ENCODE assay signal across 7 cellular contexts in the genomic region with DNA sequence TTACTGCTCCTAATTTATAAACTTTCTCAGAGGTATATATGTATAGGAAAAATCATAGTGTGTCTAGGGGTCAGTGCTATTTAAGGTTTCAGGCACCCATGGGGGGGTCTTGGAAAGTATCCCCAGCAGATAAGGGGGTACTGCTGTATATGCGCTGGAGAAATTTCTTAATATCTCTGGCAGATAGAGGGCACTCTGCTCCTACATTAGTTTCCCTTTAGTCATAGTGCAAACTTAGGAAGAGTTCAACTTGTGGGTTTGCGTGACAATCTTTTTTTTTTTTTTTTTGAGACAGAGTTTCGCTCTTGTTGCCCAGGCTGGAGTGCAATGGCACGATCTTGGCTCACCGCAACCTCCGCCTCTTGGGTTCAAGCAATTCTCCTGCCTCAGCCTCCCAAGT.
DNase-seq lines count a peak whose midpoint lies in the region; ATAC-seq and TF ChIP-seq lines count a peak whose summit lies in the region.
"Not testable (repeated sequence)": the region's sequence is repeated elsewhere in the genome, so short reads cannot be mapped to it uniquely, and the experiment has no call there.

No MANE protein-coding gene starts in this region.

- not testable (repeated sequence) for H3K4me3 ChIP-seq in fibroblast of mammary gland (ENCODE audit: control insufficient read depth, low read depth, low read length)

- DNase-seq in DMS53 (lab: John Stamatoyannopoulos, UW) (peak; percentile 70), HT1080 (ENCODE audit: low read depth) (peak; percentile 56), NCI-H226 (peak; percentile 11), SKM-1 treated with dmso at 0.1 percent for 144 hours (lab: John Stamatoyannopoulos, UW; ENCODE audit: unreplicated experiment) (peak; percentile 24), fibroblast of mammary gland (ENCODE audit: low read depth) (peak; percentile 37), lung microvascular endothelial cell (ENCODE audit: low read depth in 2 of 2) (peak; percentile 31 to 62)
- DNase-seq in activated naive CD8-positive, alpha-beta T cell treated with anti-CD3 and anti-CD28 coated beads, Interleukin-2, amount 50 U/mL, for 24 hours = not testable (repeated sequence)

- peaks cover 27% of the 10 kb centered on the region for H3K4me1 Mint-ChIP-seq in activated naive CD8-positive, alpha-beta T cell treated with anti-CD3 and anti-CD28 coated beads, Interleukin-2, amount 50 U/mL, for 24 hours

- H3K27me3 Mint-ChIP-seq in activated naive CD8-positive, alpha-beta T cell treated with anti-CD3 and anti-CD28 coated beads, Interleukin-2, amount 50 U/mL, for 24 hours = peaks cover 11% of the 10 kb centered on the region

- ATAC-seq in activated naive CD8-positive, alpha-beta T cell treated with anti-CD3 and anti-CD28 coated beads, Interleukin-2, amount 50 U/mL, for 24 hours = peak; percentile 66

- H3K36me3 Mint-ChIP-seq in activated naive CD8-positive, alpha-beta T cell treated with anti-CD3 and anti-CD28 coated beads, Interleukin-2, amount 50 U/mL, for 24 hours (ENCODE audit: low read depth) = not testable (repeated sequence)

- H3K9me3 Mint-ChIP-seq in activated naive CD8-positive, alpha-beta T cell treated with anti-CD3 and anti-CD28 coated beads, Interleukin-2, amount 50 U/mL, for 24 hours = not testable (repeated sequence)

- H3K27ac Mint-ChIP-seq in activated naive CD8-positive, alpha-beta T cell treated with anti-CD3 and anti-CD28 coated beads, Interleukin-2, amount 50 U/mL, for 24 hours = peak overlapping the region; percentile 17

- TF ChIP-seq CTCF in fibroblast of mammary gland (conservative IDR thresholded peaks at IDR 0.05; ENCODE audit: control insufficient read depth, insufficient read depth, low read depth, low read length) = peak; percentile 51

- not testable (repeated sequence) for H3K4me3 Mint-ChIP-seq in activated naive CD8-positive, alpha-beta T cell treated with anti-CD3 and anti-CD28 coated beads, Interleukin-2, amount 50 U/mL, for 24 hours
